In the genomic region with DNA sequence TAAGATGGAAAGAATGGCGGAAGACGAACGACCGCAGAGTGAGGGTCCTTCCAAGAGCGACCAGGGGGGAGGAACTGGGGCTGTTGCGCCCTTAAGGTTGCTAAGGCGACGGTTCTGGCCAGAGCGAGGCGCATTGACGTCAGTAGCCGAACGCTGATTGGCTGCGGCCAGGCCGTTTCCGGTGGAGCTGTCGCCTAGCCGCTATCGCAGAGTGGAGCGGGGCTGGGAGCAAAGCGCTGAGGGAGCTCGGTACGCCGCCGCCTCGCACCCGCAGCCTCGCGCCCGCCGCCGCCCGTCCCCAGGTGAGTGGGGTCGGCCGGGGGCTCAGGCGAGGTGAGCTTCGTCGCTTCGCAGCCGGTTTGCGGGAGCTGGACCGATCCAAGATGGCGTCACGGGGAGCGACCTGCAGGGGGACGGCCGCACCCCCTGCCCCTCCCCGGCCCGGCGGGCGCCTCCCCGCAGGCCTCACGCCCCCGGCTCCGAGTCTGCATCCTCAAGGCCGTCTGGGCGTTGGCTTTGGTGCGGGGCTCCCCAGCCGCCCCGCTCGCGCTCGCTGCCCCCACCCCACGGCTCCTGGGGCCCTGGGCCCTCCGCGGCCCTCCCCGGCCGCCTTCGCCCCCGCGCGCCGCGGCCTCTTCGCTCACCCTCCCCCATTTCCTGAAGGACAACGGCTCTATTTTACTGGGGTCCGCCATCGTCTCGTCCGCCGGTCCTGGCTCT, we compare ENCODE assay signal across 8 cellular contexts. TPM values are rescaled to one million over a fixed set of nuclear protein-coding genes. Genes with fewer than 3 reads are reported as not detected.
DNase-seq lines count a peak whose midpoint lies in the region; ATAC-seq and TF ChIP-seq lines count a peak whose summit lies in the region.

Gene PRKAR1A, plus strand, starts transcription at position 184 of the 720 bp plus-strand sequence. CDS start 2,970 bp downstream, outside the sequence.

- DNase-seq in COLO829 (ENCODE audit: low spot score) (peak; percentile 85), HT1080 (ENCODE audit: low read depth) (peak; percentile 90), NOMO-1 (lab: John Stamatoyannopoulos, UW; ENCODE audit: unreplicated experiment in 2 of 2) (peak; percentile 92 to 96), lung (ENCODE audit: low spot score) (peak; percentile 96)
- DNase-seq in effector CD8-positive, alpha-beta T cell (lab: John Stamatoyannopoulos, UW), result peak; percentile 84
- DNase-seq in stimulated activated CD4-positive, alpha-beta T cell treated with anti-CD3 and anti-CD28 coated beads, TNF-alpha, amount 100 ng/mL, for 24 hours (ENCODE audit: low read depth in 3 of 3), result peak; percentile 83 to 88 (median 83)

- CTCF ChIA-PET in activated CD8-positive, alpha-beta memory T cell treated with anti-CD3 and anti-CD28 coated beads for 36 hours (lab: Charles Lee), result interaction anchor here (0.7 to 1.3 kb wide), 3 partner anchors 10 to 48 kb away, joined by 3 to 8 read pairs (median 3); no protein-coding TSS in a partner anchor

- WGBS in lung, 2 donors, result 1% methylated on average over 54 to 81 of the region's 81 CpGs

- H3K9me3 ChIP-seq in lung (ENCODE audit: control insufficient read depth in 2 of 2, insufficient read depth in 1 of 2, low read length in 1 of 2), result no peaks in the 10 kb centered on the region

- POLR2A ChIA-PET in activated CD8-positive, alpha-beta memory T cell treated with anti-CD3 and anti-CD28 coated beads for 36 hours (lab: Charles Lee), result interaction anchor here (0.5 to 1.5 kb wide), 4 partner anchors 10 to 543 kb away, joined by 3 to 8 read pairs (median 6); no protein-coding TSS in a partner anchor

- H3K27me3 ChIP-seq in lung (ENCODE audit: control insufficient read depth, insufficient read depth), result no peaks in the 10 kb centered on the region

- peak within 1 kb of the TSS; percentile 97 to 100 for H3K27ac ChIP-seq in lung (ENCODE audit: low read depth in 1 of 2, low read length in 1 of 2)

- TF ChIP-seq CTCF in lung (IDR thresholded peaks at IDR 0.05; ENCODE audit: control extremely low read depth, extremely low read depth), result no peak

- H3K36me3 ChIP-seq in lung (ENCODE audit: control insufficient read depth in 2 of 2, insufficient read depth in 2 of 2, low read length in 2 of 2), result peaks cover 3% of the 10 kb centered on the region in 2 donors

- ATAC-seq in GM21367 (IDR thresholded peaks at IDR 0.05; ENCODE audit: unreplicated experiment) (peak; percentile 82), lung (ENCODE audit: insufficient read depth, low FRiP score) (peak; percentile 87)

- H3K4me3 ChIP-seq in lung, result peak within 1 kb of the TSS; percentile 84

- H3K4me1 ChIP-seq in lung (ENCODE audit: control insufficient read depth in 2 of 2, insufficient read depth in 2 of 2, low read length in 2 of 2), result peaks cover 2 to 5% of the 10 kb centered on the region in 2 donors

RNA-seq across cellular contexts. Expression of gene PRKAR1A, which starts in this region (rescaled TPM):
- total RNA-seq in HT1080 (2014; rRNA removed; shearing (Covaris generic)), result 106 and 125 TPM in 2 replicates
- 135 and 166 TPM in 2 replicates for polyA plus RNA-seq in HT1080 (2015; cell fraction: cytosol; rRNA removed)
- polyA plus RNA-seq in HT1080 (2015; cell fraction: nucleus; rRNA removed), result 209 and 240 TPM in 2 replicates
- 100 to 1,000 TPM; 181 to 182 TPM for total RNA-seq in activated CD8-positive, alpha-beta memory T cell treated with anti-CD3 and anti-CD28 coated beads for 36 hours
- total RNA-seq in lung, result 100 to 1,000 TPM; 377 to 422 TPM
- 100 to 1,000 TPM in 1 of 2 donors, 10 to 100 TPM in 1; 74.0 to 152 TPM for polyA plus RNA-seq in lung

Comparison
In these comparisons a context has a peak if more than half of its experiments do, and no peak if none do; other contexts are left out.
1. Peak in every context shown above with its lines: DNase-seq, ATAC-seq, H3K4me3 ChIP-seq and H3K27ac ChIP-seq.